ENCODE assay signal across 14 cellular contexts in genomic region chr14:21988413-21988812, GRCh38.
A peak's percentile ranks its signal among the peaks of the same experiment; 100 is the strongest.
DNase-seq lines count a peak whose midpoint lies in the region; ATAC-seq and TF ChIP-seq lines count a peak whose summit lies in the region.
"Had no signal": no experiment of that assay in that cellular context is flagged by ENCODE, and none has a peak within 500 bp of the region (broad histone marks: within the 10 kb centered on the region; RNA-seq: fewer than 3 reads in every experiment).

No MANE protein-coding gene starts in this region.

- peaks cover 4% of the 10 kb centered on the region for H3K27me3 Mint-ChIP-seq in activated CD8-positive, alpha-beta memory T cell treated with anti-CD3 and anti-CD28 coated beads, Interleukin-2, amount 10 ng/mL, durations not matched to agents 7 days and 5 days
- H3K27me3 Mint-ChIP-seq in CD4-positive, alpha-beta memory T cell, result peaks cover 0 to 4% of the 10 kb centered on the region in 2 donors
- peaks cover 1% of the 10 kb centered on the region for H3K27me3 Mint-ChIP-seq in activated CD8-positive, alpha-beta T cell treated with anti-CD3 and anti-CD28 coated beads for 36 hours
- H3K27me3 Mint-ChIP-seq in naive thymus-derived CD4-positive, alpha-beta T cell, result peaks cover 0 to 19% (median 0%) of the 10 kb centered on the region in 5 donors

- no peak overlapping the region for H3K27ac ChIP-seq in CD4-positive, alpha-beta memory T cell (ENCODE audit: low read depth, low read length)
- no peak overlapping the region for H3K27ac ChIP-seq in naive thymus-derived CD4-positive, alpha-beta T cell (ENCODE audit: low read depth, low read length)

- TF ChIP-seq CTCF in activated CD8-positive, alpha-beta T cell treated with anti-CD3 and anti-CD28 coated beads for 36 hours (IDR thresholded peaks at IDR 0.05), result no peak

- peaks cover 28% of the 10 kb centered on the region for H3K4me1 Mint-ChIP-seq in activated CD8-positive, alpha-beta memory T cell treated with anti-CD3 and anti-CD28 coated beads, Interleukin-2, amount 10 ng/mL, durations not matched to agents 7 days and 5 days
- H3K4me1 Mint-ChIP-seq in CD4-positive, alpha-beta memory T cell, result peaks cover 4 to 7% (median 6%) of the 10 kb centered on the region in 4 donors
- peaks cover 27% of the 10 kb centered on the region for H3K4me1 Mint-ChIP-seq in activated CD8-positive, alpha-beta T cell treated with anti-CD3 and anti-CD28 coated beads for 36 hours (ENCODE audit: low read depth)
- H3K4me1 Mint-ChIP-seq in naive thymus-derived CD4-positive, alpha-beta T cell, result peaks cover 0 to 31% (median 11%) of the 10 kb centered on the region in 7 donors
- H3K4me1 Mint-ChIP-seq: IgD-negative memory B cell had no signal

- H3K4me3 Mint-ChIP-seq in activated CD8-positive, alpha-beta memory T cell treated with anti-CD3 and anti-CD28 coated beads, Interleukin-2, amount 10 ng/mL, durations not matched to agents 7 days and 5 days, result no peak overlapping the region
- peak overlapping the region in 2 of 8 donors; percentile 44 to 67 for H3K4me3 Mint-ChIP-seq in CD4-positive, alpha-beta memory T cell
- peak overlapping the region; percentile 54 for H3K4me3 Mint-ChIP-seq in activated CD8-positive, alpha-beta T cell treated with anti-CD3 and anti-CD28 coated beads for 36 hours
- H3K4me3 Mint-ChIP-seq in naive thymus-derived CD4-positive, alpha-beta T cell, result peak overlapping the region in 6 of 10 donors; percentile 6 to 60 (median 34)
- H3K4me3 Mint-ChIP-seq: IgD-negative memory B cell had no signal

- DNase-seq in activated CD8-positive, alpha-beta memory T cell treated with anti-CD3 and anti-CD28 coated beads, Interleukin-2, amount 10 ng/mL, durations not matched to agents 7 days and 5 days, result no peak
- DNase-seq in activated CD8-positive, alpha-beta memory T cell treated with anti-CD3 and anti-CD28 coated beads, Interleukin-2, amount 50 U/mL, for 4 hours, result no peak
- DNase-seq in CD4-positive, alpha-beta memory T cell, result no peak
- DNase-seq in activated CD8-positive, alpha-beta T cell treated with anti-CD3 and anti-CD28 coated beads for 36 hours, result no peak
- no peak for DNase-seq in naive thymus-derived CD4-positive, alpha-beta T cell
- DNase-seq in GDM1 (lab: John Stamatoyannopoulos, UW), result no peak
- DNase-seq: CD8-positive, alpha-beta memory T cell; GF-D8; NCI-H1930; NCI-H510A had no signal

- H3K9me3 Mint-ChIP-seq in activated CD8-positive, alpha-beta memory T cell treated with anti-CD3 and anti-CD28 coated beads, Interleukin-2, amount 10 ng/mL, durations not matched to agents 7 days and 5 days (ENCODE audit: low read depth), result no peaks in the 10 kb centered on the region
- H3K9me3 Mint-ChIP-seq in CD4-positive, alpha-beta memory T cell, result no peaks in the 10 kb centered on the region
- no peaks in the 10 kb centered on the region for H3K9me3 Mint-ChIP-seq in activated CD8-positive, alpha-beta T cell treated with anti-CD3 and anti-CD28 coated beads for 36 hours
- peaks cover 0 to 1% (median 0%) of the 10 kb centered on the region in 11 donors for H3K9me3 Mint-ChIP-seq in naive thymus-derived CD4-positive, alpha-beta T cell
- H3K9me3 Mint-ChIP-seq: CD8-positive, alpha-beta memory T cell; IgD-negative memory B cell had no signal

- H3K4me3 ChIP-seq in CD4-positive, alpha-beta memory T cell (ENCODE audit: low read length in 2 of 2), result no peak overlapping the region
- no peak overlapping the region for H3K4me3 ChIP-seq in naive thymus-derived CD4-positive, alpha-beta T cell (ENCODE audit: low read length)

- no peak for ATAC-seq in activated CD8-positive, alpha-beta memory T cell treated with anti-CD3 and anti-CD28 coated beads, Interleukin-2, amount 10 ng/mL, durations not matched to agents 7 days and 5 days
- ATAC-seq in activated CD8-positive, alpha-beta T cell treated with anti-CD3 and anti-CD28 coated beads for 36 hours, result peak; percentile 45
- ATAC-seq in naive thymus-derived CD4-positive, alpha-beta T cell, result no peak
- ATAC-seq in SK-N-SH treated with all-trans-retinoic acid at 6 μM for 48 hours (no peak), HG02623 (IDR thresholded peaks at IDR 0.05; ENCODE audit: unreplicated experiment) (no peak)
- ATAC-seq: Panc1 had no signal

- peak overlapping the region; percentile 79 for H3K27ac Mint-ChIP-seq in activated CD8-positive, alpha-beta memory T cell treated with anti-CD3 and anti-CD28 coated beads, Interleukin-2, amount 10 ng/mL, durations not matched to agents 7 days and 5 days
- peak overlapping the region in 5 of 7 donors; percentile 6 to 74 (median 53) for H3K27ac Mint-ChIP-seq in CD4-positive, alpha-beta memory T cell
- peak overlapping the region; percentile 89 for H3K27ac Mint-ChIP-seq in activated CD8-positive, alpha-beta T cell treated with anti-CD3 and anti-CD28 coated beads for 36 hours
- peak overlapping the region in 6 of 9 donors; percentile 34 to 83 (median 54) for H3K27ac Mint-ChIP-seq in naive thymus-derived CD4-positive, alpha-beta T cell
- H3K27ac Mint-ChIP-seq: IgD-negative memory B cell had no signal

- POLR2A ChIA-PET in CD4-positive, alpha-beta memory T cell (lab: Charles Lee; ENCODE audit: partially characterized antibody), result interaction anchor here (0.9 to 5.8 kb wide), 6 partner anchors 9 to 582 kb away, joined by 3 to 43 read pairs (median 4); no protein-coding TSS in a partner anchor
- POLR2A ChIA-PET in activated CD8-positive, alpha-beta T cell treated with anti-CD3 and anti-CD28 coated beads for 36 hours (lab: Charles Lee), result interaction anchor here (5.0 kb wide), 1 partner anchor 568 kb away, joined by 21 read pairs; no protein-coding TSS in a partner anchor
- POLR2A ChIA-PET in naive thymus-derived CD4-positive, alpha-beta T cell (lab: Charles Lee), result interaction anchor here (0.6 kb wide), 2 partner anchors 10 to 70 kb away, joined by 3 read pairs; no protein-coding TSS in a partner anchor

- H3K4me1 ChIP-seq in CD4-positive, alpha-beta memory T cell (ENCODE audit: insufficient read depth, low read length), result no peaks in the 10 kb centered on the region
- no peaks in the 10 kb centered on the region for H3K4me1 ChIP-seq in naive thymus-derived CD4-positive, alpha-beta T cell (ENCODE audit: control insufficient read depth in 2 of 2, insufficient read depth in 2 of 2, low read length in 2 of 2)

- no peaks in the 10 kb centered on the region for H3K9me3 ChIP-seq in CD4-positive, alpha-beta memory T cell (ENCODE audit: control insufficient read depth in 1 of 2, low read length in 2 of 2)
- H3K9me3 ChIP-seq in naive thymus-derived CD4-positive, alpha-beta T cell (ENCODE audit: control insufficient read depth in 2 of 3, low read length in 3 of 3), result no peaks in the 10 kb centered on the region

- H3K36me3 ChIP-seq in CD4-positive, alpha-beta memory T cell (ENCODE audit: insufficient read depth, low read length), result no peaks in the 10 kb centered on the region
- no peaks in the 10 kb centered on the region for H3K36me3 ChIP-seq in naive thymus-derived CD4-positive, alpha-beta T cell (ENCODE audit: control insufficient read depth in 2 of 3, insufficient read depth in 3 of 3, low read length in 3 of 3)

- CTCF ChIA-PET in activated CD8-positive, alpha-beta memory T cell treated with anti-CD3 and anti-CD28 coated beads, Interleukin-2, amount 10 ng/mL, durations not matched to agents 7 days and 5 days (lab: Charles Lee), result interaction anchor here (0.8 to 2.0 kb wide), 10 partner anchors 8 to 572 kb away, joined by 3 to 9 read pairs (median 4); no protein-coding TSS in a partner anchor
- CTCF ChIA-PET in CD4-positive, alpha-beta memory T cell (lab: Charles Lee; ENCODE audit: partially characterized antibody), result interaction anchor here (0.8 to 2.6 kb wide), 7 partner anchors 9 to 616 kb away, joined by 3 to 17 read pairs (median 5); no protein-coding TSS in a partner anchor
- CTCF ChIA-PET in activated CD8-positive, alpha-beta T cell treated with anti-CD3 and anti-CD28 coated beads for 36 hours (lab: Charles Lee), result interaction anchor here (0.7 to 7.1 kb wide), 15 partner anchors 10 to 582 kb away, joined by 3 to 91 read pairs (median 4); no protein-coding TSS in a partner anchor
- CTCF ChIA-PET in naive thymus-derived CD4-positive, alpha-beta T cell (lab: Charles Lee), result interaction anchor here (0.7 to 6.7 kb wide), 7 partner anchors 10 to 581 kb away, joined by 3 to 53 read pairs (median 3); no protein-coding TSS in a partner anchor

- intact Hi-C loops in CD4-positive, alpha-beta memory T cell (cut with micrococcal nuclease), result no loop called here
- intact Hi-C loops in activated CD8-positive, alpha-beta T cell treated with anti-CD3 and anti-CD28 coated beads for 36 hours (cut with micrococcal nuclease), result no loop called here
- intact Hi-C loops in naive thymus-derived CD4-positive, alpha-beta T cell (cut with micrococcal nuclease), result loop anchor here in 1 of 2 donors (1.0 kb wide), 1 partner anchor 10 kb away; no protein-coding TSS in a partner anchor

- no peaks in the 10 kb centered on the region for H3K27me3 ChIP-seq in CD4-positive, alpha-beta memory T cell (ENCODE audit: insufficient read depth, low read length)
- no peaks in the 10 kb centered on the region for H3K27me3 ChIP-seq in naive thymus-derived CD4-positive, alpha-beta T cell (ENCODE audit: control insufficient read depth in 2 of 2, insufficient read depth in 2 of 2, low read length in 2 of 2)

- no peaks in the 10 kb centered on the region for H3K36me3 Mint-ChIP-seq in activated CD8-positive, alpha-beta memory T cell treated with anti-CD3 and anti-CD28 coated beads, Interleukin-2, amount 10 ng/mL, durations not matched to agents 7 days and 5 days
- no peaks in the 10 kb centered on the region for H3K36me3 Mint-ChIP-seq in CD4-positive, alpha-beta memory T cell
- peaks cover 2% of the 10 kb centered on the region for H3K36me3 Mint-ChIP-seq in activated CD8-positive, alpha-beta T cell treated with anti-CD3 and anti-CD28 coated beads for 36 hours (ENCODE audit: low read depth)
- H3K36me3 Mint-ChIP-seq in naive thymus-derived CD4-positive, alpha-beta T cell, result no peaks in the 10 kb centered on the region
- H3K36me3 Mint-ChIP-seq: CD8-positive, alpha-beta memory T cell had no signal

TF ChIP-seq in SK-N-SH treated with all-trans-retinoic acid at 6 μM for 48 hours, 23 proteins besides CTCF, POLR2A, EP300 and RAD21 (continues in another document):
- TF ChIP-seq, protein P1, sequence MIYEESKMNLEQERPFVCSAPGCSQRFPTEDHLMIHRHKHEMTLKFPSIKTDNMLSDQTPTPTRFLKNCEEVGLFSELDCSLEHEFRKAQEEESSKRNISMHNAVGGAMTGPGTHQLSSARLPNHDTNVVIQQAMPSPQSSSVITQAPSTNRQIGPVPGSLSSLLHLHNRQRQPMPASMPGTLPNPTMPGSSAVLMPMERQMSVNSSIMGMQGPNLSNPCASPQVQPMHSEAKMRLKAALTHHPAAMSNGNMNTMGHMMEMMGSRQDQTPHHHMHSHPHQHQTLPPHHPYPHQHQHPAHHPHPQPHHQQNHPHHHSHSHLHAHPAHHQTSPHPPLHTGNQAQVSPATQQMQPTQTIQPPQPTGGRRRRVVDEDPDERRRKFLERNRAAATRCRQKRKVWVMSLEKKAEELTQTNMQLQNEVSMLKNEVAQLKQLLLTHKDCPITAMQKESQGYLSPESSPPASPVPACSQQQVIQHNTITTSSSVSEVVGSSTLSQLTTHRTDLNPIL (CRISPR knock-in tag; IDR thresholded peaks at IDR 0.05; ENCODE audit: low read depth), result no peak
- TF ChIP-seq SNAI2 (CRISPR knock-in tag; IDR thresholded peaks at IDR 0.05), result no peak
- no peak for TF ChIP-seq RARB (CRISPR knock-in tag; IDR thresholded peaks at IDR 0.05)
- TF ChIP-seq TOX (CRISPR knock-in tag; IDR thresholded peaks at IDR 0.05; ENCODE audit: borderline replicate concordance), result no peak
- TF ChIP-seq TCF4 (CRISPR knock-in tag; IDR thresholded peaks at IDR 0.05; ENCODE audit: borderline replicate concordance), result no peak
